ENCODE assay signal across 1 cellular context in genomic region chr1:167794043-167794442, GRCh38.
TF ChIP-seq lines count a peak whose summit lies in the region.

No MANE protein-coding gene starts in this region.

TF ChIP-seq in IMR-90, 13 proteins besides CTCF, POLR2A, EP300 and RAD21 (continued from another document):
- TF ChIP-seq USF2 (IDR thresholded peaks at IDR 0.05; ENCODE audit: low read depth, low read length) (no peak), FOS (IDR thresholded peaks at IDR 0.05; ENCODE audit: low read depth, low read length) (no peak), RFX5 (IDR thresholded peaks at IDR 0.05; ENCODE audit: low read depth, low read length) (no peak), MXI1 (IDR thresholded peaks at IDR 0.05; ENCODE audit: borderline replicate concordance, low read depth, low read length) (no peak), MAFK (IDR thresholded peaks at IDR 0.05; ENCODE audit: low read depth, low read length) (no peak), CHD1 (IDR thresholded peaks at IDR 0.05; ENCODE audit: low read depth, low read length) (no peak), MAZ (IDR thresholded peaks at IDR 0.05; ENCODE audit: borderline replicate concordance, low read depth, low read length) (no peak), RCOR1 (IDR thresholded peaks at IDR 0.05; ENCODE audit: insufficient replicate concordance, low read length) (no peak), NFE2L2 (IDR thresholded peaks at IDR 0.05; ENCODE audit: low read depth, low read length) (no peak), SMC3 (IDR thresholded peaks at IDR 0.05; ENCODE audit: low read depth, low read length) (no peak), ELK1 (IDR thresholded peaks at IDR 0.05; ENCODE audit: borderline replicate concordance, low read depth, low read length) (no peak)
